ENCODE assay signal across 8 cellular contexts in genomic region chr14:50533314-50533705, GRCh38. TPM values are rescaled to one million over a fixed set of nuclear protein-coding genes. Genes with fewer than 3 reads are reported as not detected.
DNase-seq lines count a peak whose midpoint lies in the region; ATAC-seq and TF ChIP-seq lines count a peak whose summit lies in the region.

No MANE protein-coding gene starts in this region.

- H3K36me3 ChIP-seq in MM.1S (replicated peaks; ENCODE audit: insufficient read depth, low read length) (no peaks in the 10 kb centered on the region), endodermal cell (ENCODE audit: control insufficient read depth, insufficient read depth, low read length) (no peaks in the 10 kb centered on the region)

- peaks cover 10% of the 10 kb centered on the region; the same call in 1 of the 2 replicates for H3F3A ChIP-seq in MM.1S (ENCODE audit: insufficient read depth, low read length)

- H3K4me3 Mint-ChIP-seq in endodermal cell: peak overlapping the region; percentile 90
- peak overlapping the region; percentile 84 for H3K4me3 Mint-ChIP-seq in progenitor cell of endocrine pancreas (ENCODE audit: low read depth)

- H3K27ac Mint-ChIP-seq in endodermal cell (no peak overlapping the region), progenitor cell of endocrine pancreas (peak overlapping the region; percentile 95)

- H3K9me2 ChIP-seq in MM.1S (replicated peaks; ENCODE audit: insufficient read depth, low read length): no peaks in the 10 kb centered on the region

- H3K4me1 Mint-ChIP-seq in endodermal cell: peaks cover 27% of the 10 kb centered on the region
- H3K4me1 Mint-ChIP-seq in progenitor cell of endocrine pancreas (ENCODE audit: low read depth): peaks cover 24% of the 10 kb centered on the region

- no peaks in the 10 kb centered on the region for H3K9me3 ChIP-seq in MM.1S (replicated peaks; ENCODE audit: insufficient read depth, low read length)
- H3K9me3 ChIP-seq in endodermal cell (ENCODE audit: control insufficient read depth, low read length): peaks cover 11% of the 10 kb centered on the region

- H3K36me3 Mint-ChIP-seq in endodermal cell (ENCODE audit: low read depth) (peaks cover 9% of the 10 kb centered on the region), progenitor cell of endocrine pancreas (ENCODE audit: insufficient read depth) (peaks cover 5% of the 10 kb centered on the region)

- H3K27ac ChIP-seq in MM.1S (ENCODE audit: low read length) (peak overlapping the region; percentile 39; the same call in 1 of the 2 replicates), endodermal cell (ENCODE audit: low read depth, low read length) (no peak overlapping the region)

- peak overlapping the region; percentile 77 for H3K4me3 ChIP-seq in MM.1S (ENCODE audit: low read length)
- H3K4me3 ChIP-seq in endodermal cell (ENCODE audit: low read length): peak overlapping the region; percentile 93

- H3K4me1 ChIP-seq in MM.1S (ENCODE audit: low read length) (0 out of 2 replicates have a peak, but pooled peaks cover 4% of the 10 kb centered on the region), endodermal cell (ENCODE audit: control insufficient read depth, insufficient read depth, low read length) (no peaks in the 10 kb centered on the region)

- no peak for TF ChIP-seq CTCF in MM.1S (IDR thresholded peaks at IDR 0.05; ENCODE audit: low read length)
- no peak for TF ChIP-seq CTCF in endodermal cell (conservative IDR thresholded peaks at IDR 0.05)
- TF ChIP-seq CTCF in progenitor cell of endocrine pancreas (IDR thresholded peaks at IDR 0.05; ENCODE audit: unreplicated experiment): no peak

- H3K27me3 ChIP-seq in MM.1S (replicated peaks; ENCODE audit: insufficient read depth, low read length) (no peaks in the 10 kb centered on the region), endodermal cell (ENCODE audit: control insufficient read depth, insufficient read depth, low read length, poor library complexity, severe bottlenecking) (no peaks in the 10 kb centered on the region)

- H3K27me3 Mint-ChIP-seq in endodermal cell (ENCODE audit: insufficient read depth): peaks cover 9% of the 10 kb centered on the region
- no peaks in the 10 kb centered on the region for H3K27me3 Mint-ChIP-seq in progenitor cell of endocrine pancreas

- peak overlapping the region; percentile 95 for H2AFZ ChIP-seq in MM.1S (ENCODE audit: low read length)

- ATAC-seq in GM18519 (IDR thresholded peaks at IDR 0.05; ENCODE audit: low FRiP score, unreplicated experiment) (peak; percentile 21), GM19452 (IDR thresholded peaks at IDR 0.05; ENCODE audit: unreplicated experiment) (no peak)

- DNase-seq in MM.1S: peak; percentile 7
- no peak for DNase-seq in endodermal cell
- DNase-seq in progenitor cell of endocrine pancreas (ENCODE audit: low spot score, unreplicated experiment): no peak
- DNase-seq in stimulated activated CD4-positive, alpha-beta T cell treated with anti-CD3 and anti-CD28 coated beads, Interleukin-2, amount 100 ng/mL, for 48 hours: no peak
- DNase-seq in NCI-H187 (lab: John Stamatoyannopoulos, UW): no peak
- no peak for DNase-seq in NAMALWA (ENCODE audit: low spot score)

- peak overlapping the region; percentile 44; the same call in 1 of the 2 replicates for H3K9ac ChIP-seq in MM.1S (ENCODE audit: low read length)
- no peak overlapping the region for H3K9ac ChIP-seq in endodermal cell (ENCODE audit: extremely low read depth, low read length, poor library complexity, severe bottlenecking)

- peaks cover 20% of the 10 kb centered on the region for H3K9me3 Mint-ChIP-seq in endodermal cell
- H3K9me3 Mint-ChIP-seq in progenitor cell of endocrine pancreas (ENCODE audit: low read depth): peaks cover 13% of the 10 kb centered on the region

- peak overlapping the region; percentile 77 for H3K4me2 ChIP-seq in MM.1S (ENCODE audit: low read depth, low read length)

- no peaks in the 10 kb centered on the region; the same call in 1 of the 2 replicates for H4K20me1 ChIP-seq in MM.1S (ENCODE audit: insufficient read depth, low read length)

- whole genome bisulfite sequencing in endodermal cell (ENCODE audit: insufficient coverage in 1 of 2, insufficient read length in 1 of 2), 2 experiments: 79 to 86% methylated on average over 2 to 4 of the region's 4 CpGs

- H3K79me2 ChIP-seq in MM.1S (ENCODE audit: low read length): peaks cover 36% of the 10 kb centered on the region

RNA-seq across cellular contexts. Expression of gene MAP4K5, which starts 0.9 kb away (rescaled TPM):
- total RNA-seq in endodermal cell (10 to 100 TPM; 45.0 to 60.3 TPM), progenitor cell of endocrine pancreas (73.0 and 74.1 TPM in 2 replicates)
- polyA plus RNA-seq in endodermal cell (2013, experiment 1 of 2): 39.7 TPM
- polyA plus RNA-seq in endodermal cell (2013, experiment 2 of 2): 35.0 TPM

RNA-seq across cellular contexts. Expression of gene ATL1, which starts 26.6 kb away (rescaled TPM):
- 1 to 10 TPM in 1 of 2 donors, under 1 TPM in 1; 0.88 to 1.7 TPM for total RNA-seq in endodermal cell
- 7.0 TPM for polyA plus RNA-seq in endodermal cell (2013, experiment 1 of 2)
- 5.9 TPM for polyA plus RNA-seq in endodermal cell (2013, experiment 2 of 2)
- total RNA-seq in progenitor cell of endocrine pancreas: 6.8 and 6.9 TPM in 2 replicates
